Comparison of ENCODE assay signal across 13 cellular contexts in genomic region chr4:186643501-186644315, GRCh38.
DNase-seq lines count a peak whose midpoint lies in the region; ATAC-seq, FAIRE-seq and TF ChIP-seq lines count a peak whose summit lies in the region.
"Had no signal": no experiment of that assay in that cellular context is flagged by ENCODE, and none has a peak within 500 bp of the region (broad histone marks: within the 10 kb centered on the region; RNA-seq: fewer than 3 reads in every experiment).

No MANE protein-coding gene starts in this region.

- H3K36me3 Mint-ChIP-seq in activated T-helper 1 cell treated with anti-CD3 and anti-CD28 coated beads, Interleukin-12 subunit alpha, Interleukin-12 subunit beta, Interleukin-2, Interleukin-4 antibody, amounts not matched to agents 30 ng/mL and 10 ng/mL and 1 ng/mL, durations not matched to agents 14 hours and 24 hours and 36 hours (ENCODE audit: low read depth) = no peaks in the 10 kb centered on the region

- H4K20me1 ChIP-seq in OCI-LY1 (ENCODE audit: insufficient read depth, low read length) = no peaks in the 10 kb centered on the region

- no peak overlapping the region for H3K4me2 ChIP-seq in OCI-LY1 (ENCODE audit: low read length)

- H3K9me3 ChIP-seq in OCI-LY1 (ENCODE audit: low read length) (no peaks in the 10 kb centered on the region), pancreas (no peaks in the 10 kb centered on the region), MG63 (no peaks in the 10 kb centered on the region)
- H3K9me3 ChIP-seq: Peyer's patch, vagina had no signal

- H3K4me3 ChIP-seq in OCI-LY1 (ENCODE audit: low read depth, low read length, poor library complexity, severe bottlenecking) (no peak overlapping the region), pancreas (no peak overlapping the region), MG63 (no peak overlapping the region)
- H3K4me3 ChIP-seq: Peyer's patch, vagina had no signal

- H3K9ac ChIP-seq in OCI-LY1 (ENCODE audit: low read length) = no peak overlapping the region

- H3K4me1 ChIP-seq in OCI-LY1 (ENCODE audit: insufficient read depth, low read length, severe bottlenecking) (peaks cover 9% of the 10 kb centered on the region), pancreas (peaks cover 13 to 17% (median 14%) of the 10 kb centered on the region in 3 donors)

- H3K27ac Mint-ChIP-seq in activated T-helper 1 cell treated with anti-CD3 and anti-CD28 coated beads, Interleukin-12 subunit alpha, Interleukin-12 subunit beta, Interleukin-2, Interleukin-4 antibody, amounts not matched to agents 30 ng/mL and 10 ng/mL and 1 ng/mL, durations not matched to agents 14 hours and 24 hours and 36 hours = no peak overlapping the region

- H3K79me2 ChIP-seq in OCI-LY1 (ENCODE audit: insufficient read depth, low read length) = no peaks in the 10 kb centered on the region

- 0 out of 2 replicates have a peak overlapping the region, but pooled peaks have one; percentile 23 for H2AFZ ChIP-seq in OCI-LY1 (ENCODE audit: low read length)

- H3K9me3 Mint-ChIP-seq in activated T-helper 1 cell treated with anti-CD3 and anti-CD28 coated beads, Interleukin-12 subunit alpha, Interleukin-12 subunit beta, Interleukin-2, Interleukin-4 antibody, amounts not matched to agents 30 ng/mL and 10 ng/mL and 1 ng/mL, durations not matched to agents 14 hours and 24 hours and 36 hours = no peaks in the 10 kb centered on the region
- H3K9me3 Mint-ChIP-seq: neural crest cell had no signal

- no peaks in the 10 kb centered on the region for H3K4me1 Mint-ChIP-seq in activated T-helper 1 cell treated with anti-CD3 and anti-CD28 coated beads, Interleukin-12 subunit alpha, Interleukin-12 subunit beta, Interleukin-2, Interleukin-4 antibody, amounts not matched to agents 30 ng/mL and 10 ng/mL and 1 ng/mL, durations not matched to agents 14 hours and 24 hours and 36 hours (ENCODE audit: low read depth)

- WGBS in pancreas, 2 donors = 53% methylated on average over 14 of the region's 14 CpGs

- TF ChIP-seq POLR2A in erythroblast (IDR thresholded peaks at IDR 0.05; ENCODE audit: low read length) = no peak

- DNase-seq in erythroblast (lab: John Stamatoyannopoulos, UW) (peak; percentile 7 to 34), pancreas (peak in 1 of 6 donors; percentile 25), MG63 (no peak), OCI-M2 (lab: John Stamatoyannopoulos, UW; ENCODE audit: unreplicated experiment) (no peak)
- no peak for DNase-seq in activated T-helper 1 cell treated with anti-CD3 and anti-CD28 coated beads, Interleukin-12 subunit alpha, Interleukin-12 subunit beta, Interleukin-2, Interleukin-4 antibody, amounts not matched to agents 30 ng/mL and 10 ng/mL and 1 ng/mL, durations not matched to agents 14 hours and 24 hours and 36 hours (ENCODE audit: low spot score)
- DNase-seq: hypothalamus, Peyer's patch had no signal

- H3K27me3 ChIP-seq in OCI-LY1 (ENCODE audit: insufficient read depth, low read length) (no peaks in the 10 kb centered on the region), pancreas (no peaks in the 10 kb centered on the region), MG63 (no peaks in the 10 kb centered on the region)
- H3K27me3 ChIP-seq: Peyer's patch, vagina had no signal

- no peak for FAIRE-seq in pancreas (lab: Jason Lieb, UNC)
- FAIRE-seq: G401.6 had no signal

- no peaks in the 10 kb centered on the region for H3K36me3 ChIP-seq in OCI-LY1 (ENCODE audit: insufficient read depth, low read length)
- H3K36me3 ChIP-seq in pancreas = no peaks in the 10 kb centered on the region
- H3K36me3 ChIP-seq in MG63 = no peaks in the 10 kb centered on the region
- H3K36me3 ChIP-seq: vagina had no signal

- no peaks in the 10 kb centered on the region for H3K9me2 ChIP-seq in OCI-LY1 (ENCODE audit: low read depth, low read length)

- H3K27ac ChIP-seq in OCI-LY1 (ENCODE audit: low read depth, low read length, poor library complexity, severe bottlenecking) = no peak overlapping the region
- H3K27ac ChIP-seq in pancreas = peak overlapping the region in 2 of 4 donors; percentile 43 to 70
- H3K27ac ChIP-seq: vagina had no signal

- H3K4me3 Mint-ChIP-seq in activated T-helper 1 cell treated with anti-CD3 and anti-CD28 coated beads, Interleukin-12 subunit alpha, Interleukin-12 subunit beta, Interleukin-2, Interleukin-4 antibody, amounts not matched to agents 30 ng/mL and 10 ng/mL and 1 ng/mL, durations not matched to agents 14 hours and 24 hours and 36 hours = no peak overlapping the region
- H3K4me3 Mint-ChIP-seq: neural crest cell had no signal

- no peaks in the 10 kb centered on the region for H3F3A ChIP-seq in OCI-LY1 (ENCODE audit: insufficient read depth, low read length)

- H3K27me3 Mint-ChIP-seq in activated T-helper 1 cell treated with anti-CD3 and anti-CD28 coated beads, Interleukin-12 subunit alpha, Interleukin-12 subunit beta, Interleukin-2, Interleukin-4 antibody, amounts not matched to agents 30 ng/mL and 10 ng/mL and 1 ng/mL, durations not matched to agents 14 hours and 24 hours and 36 hours (ENCODE audit: insufficient read depth) = no peaks in the 10 kb centered on the region

- ATAC-seq in GM18867 (IDR thresholded peaks at IDR 0.05; ENCODE audit: unreplicated experiment) (peak; percentile 60), pancreas (peak; percentile 88 to 92 (median 91)), HG03520 (IDR thresholded peaks at IDR 0.05; ENCODE audit: unreplicated experiment) (no peak)

- intact Hi-C loops in pancreas (cut with DNase I) = no loop called here
- intact Hi-C loops in activated T-helper 1 cell treated with anti-CD3 and anti-CD28 coated beads, Interleukin-12 subunit alpha, Interleukin-12 subunit beta, Interleukin-2, Interleukin-4 antibody, amounts not matched to agents 30 ng/mL and 10 ng/mL and 1 ng/mL, durations not matched to agents 14 hours and 24 hours and 36 hours (cut with micrococcal nuclease) = no loop called here

- TF ChIP-seq CTCF in OCI-LY1 (IDR thresholded peaks at IDR 0.05; ENCODE audit: low read length) (no peak), pancreas (IDR thresholded peaks at IDR 0.05) (no peak)

Comparison
In these comparisons a context has a peak if more than half of its experiments do, and no peak if none do; other contexts are left out.
1. DNase-seq: peak in erythroblast (2 of 2); none in MG63 (single experiment), OCI-M2 (single experiment) and activated T-helper 1 cell treated with anti-CD3 and anti-CD28 coated beads, Interleukin-12 subunit alpha, Interleukin-12 subunit beta, Interleukin-2, Interleukin-4 antibody, amounts not matched to agents 30 ng/mL and 10 ng/mL and 1 ng/mL, durations not matched to agents 14 hours and 24 hours and 36 hours (single experiment).